ENCODE assay signal across 1 cellular context in the genomic region with DNA sequence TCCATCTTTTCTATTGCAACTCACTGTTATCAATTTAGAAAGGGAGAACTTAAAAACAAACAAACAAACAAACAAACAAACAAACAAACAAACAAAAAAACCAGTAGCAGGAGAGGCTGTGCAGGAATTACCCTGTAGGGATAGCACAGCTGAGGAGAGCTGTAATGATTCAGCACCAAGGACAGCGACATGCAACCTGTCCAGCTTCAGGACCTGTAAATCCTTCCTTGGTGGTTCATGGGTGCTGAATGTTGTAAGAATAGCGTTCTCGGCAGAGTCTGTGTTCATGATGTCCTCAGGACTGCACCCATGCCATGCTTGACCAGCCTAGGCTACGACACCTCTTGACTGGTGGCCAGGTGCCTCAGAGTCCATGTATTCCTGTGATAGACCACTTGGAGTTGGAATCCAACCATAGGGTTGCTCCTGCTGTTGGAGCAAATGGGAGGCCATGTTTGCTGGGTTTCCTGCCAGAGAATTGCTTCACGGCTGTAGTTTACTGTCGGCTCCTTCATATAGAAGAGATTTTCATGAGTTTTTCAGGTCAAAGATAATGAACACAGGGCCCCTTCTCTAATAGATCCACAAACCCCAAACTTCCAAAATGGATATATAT.
TF ChIP-seq lines count a peak whose summit lies in the region.

No MANE protein-coding gene starts in this region.

TF ChIP-seq in WTC11, 78 proteins besides CTCF, POLR2A, EP300 and RAD21 (continued from another document and continues in another):
- no peak for TF ChIP-seq ZBTB21 (CRISPR knock-in tag; IDR thresholded peaks at IDR 0.05; ENCODE audit: borderline replicate concordance)
- TF ChIP-seq KAT7 (CRISPR knock-in tag; IDR thresholded peaks at IDR 0.05; ENCODE audit: borderline replicate concordance), result no peak
- TF ChIP-seq SMAD3 (CRISPR knock-in tag; IDR thresholded peaks at IDR 0.05; ENCODE audit: borderline replicate concordance), result peak; percentile 81; the same call in 1 of the 2 replicates
- TF ChIP-seq ESRRA (CRISPR knock-in tag; IDR thresholded peaks at IDR 0.05; ENCODE audit: borderline replicate concordance), result no peak; the same call in 1 of the 2 replicates
- TF ChIP-seq ZNF138 (CRISPR knock-in tag; conservative IDR thresholded peaks at IDR 0.05), result no peak
- no peak for TF ChIP-seq FOXP1 (CRISPR knock-in tag; IDR thresholded peaks at IDR 0.05; ENCODE audit: borderline replicate concordance)
- TF ChIP-seq E2F4 (CRISPR knock-in tag; IDR thresholded peaks at IDR 0.05; ENCODE audit: borderline replicate concordance, low read depth), result no peak
- TF ChIP-seq NR1H2 (CRISPR knock-in tag; IDR thresholded peaks at IDR 0.05), result no peak
- TF ChIP-seq EMX1 (CRISPR knock-in tag; IDR thresholded peaks at IDR 0.05), result no peak
- TF ChIP-seq AFF4 (CRISPR knock-in tag; IDR thresholded peaks at IDR 0.05; ENCODE audit: borderline replicate concordance), result no peak
- peak; percentile 73; the same call in 1 of the 2 replicates for TF ChIP-seq FOXK1 (CRISPR knock-in tag; IDR thresholded peaks at IDR 0.05)
- TF ChIP-seq MLX (CRISPR knock-in tag; IDR thresholded peaks at IDR 0.05), result no peak
- TF ChIP-seq ZNF121 (CRISPR knock-in tag; IDR thresholded peaks at IDR 0.05), result no peak
- TF ChIP-seq, protein P1, sequence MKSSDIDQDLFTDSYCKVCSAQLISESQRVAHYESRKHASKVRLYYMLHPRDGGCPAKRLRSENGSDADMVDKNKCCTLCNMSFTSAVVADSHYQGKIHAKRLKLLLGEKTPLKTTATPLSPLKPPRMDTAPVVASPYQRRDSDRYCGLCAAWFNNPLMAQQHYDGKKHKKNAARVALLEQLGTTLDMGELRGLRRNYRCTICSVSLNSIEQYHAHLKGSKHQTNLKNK (CRISPR knock-in tag; IDR thresholded peaks at IDR 0.05), result no peak
- TF ChIP-seq ZNF423 (CRISPR knock-in tag; IDR thresholded peaks at IDR 0.05), result no peak
- TF ChIP-seq, protein P2, sequence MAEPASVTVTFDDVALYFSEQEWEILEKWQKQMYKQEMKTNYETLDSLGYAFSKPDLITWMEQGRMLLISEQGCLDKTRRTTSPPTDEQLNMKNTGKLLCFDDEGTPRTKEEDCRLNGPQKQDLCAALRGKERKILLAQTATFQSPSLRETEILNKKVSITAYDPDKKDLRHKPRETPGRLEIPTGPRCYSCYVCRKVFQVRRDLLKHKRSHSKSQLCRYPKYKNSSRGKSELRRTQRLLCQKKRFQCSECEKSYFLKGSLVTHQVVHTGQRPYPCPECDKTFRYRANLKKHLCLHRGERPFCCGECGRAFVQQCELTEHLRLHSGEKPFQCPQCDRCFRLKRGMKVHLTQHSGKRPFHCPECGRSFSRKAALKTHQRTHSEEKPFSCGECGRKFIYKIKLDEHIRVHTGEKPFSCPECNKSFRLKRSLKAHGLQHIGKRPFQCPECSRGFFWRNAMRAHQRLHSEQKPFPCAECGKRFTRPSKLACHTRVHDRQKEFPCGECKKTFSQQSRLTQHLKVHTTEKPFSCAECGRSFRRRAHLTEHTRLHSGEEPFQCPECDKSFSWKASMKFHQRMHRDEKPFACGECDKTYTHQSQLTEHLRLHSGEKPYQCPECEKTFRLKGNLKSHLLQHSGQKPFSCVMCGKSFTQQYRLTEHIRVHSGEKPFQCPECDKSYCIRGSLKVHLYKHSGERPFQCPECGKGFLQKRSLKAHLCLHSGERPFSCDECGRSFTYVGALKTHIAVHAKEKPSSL (CRISPR knock-in tag; conservative IDR thresholded peaks at IDR 0.05), result no peak
- no peak for TF ChIP-seq MXD4 (CRISPR knock-in tag; IDR thresholded peaks at IDR 0.05; ENCODE audit: borderline replicate concordance)
- no peak for TF ChIP-seq ATF2 (CRISPR knock-in tag; IDR thresholded peaks at IDR 0.05; ENCODE audit: borderline replicate concordance, low read depth)
- no peak for TF ChIP-seq ELF4 (CRISPR knock-in tag; IDR thresholded peaks at IDR 0.05; ENCODE audit: low read depth)
- TF ChIP-seq TCF7 (CRISPR knock-in tag; IDR thresholded peaks at IDR 0.05; ENCODE audit: low read depth), result no peak
- no peak for TF ChIP-seq NFATC4 (CRISPR knock-in tag; IDR thresholded peaks at IDR 0.05)
- TF ChIP-seq, protein P3, sequence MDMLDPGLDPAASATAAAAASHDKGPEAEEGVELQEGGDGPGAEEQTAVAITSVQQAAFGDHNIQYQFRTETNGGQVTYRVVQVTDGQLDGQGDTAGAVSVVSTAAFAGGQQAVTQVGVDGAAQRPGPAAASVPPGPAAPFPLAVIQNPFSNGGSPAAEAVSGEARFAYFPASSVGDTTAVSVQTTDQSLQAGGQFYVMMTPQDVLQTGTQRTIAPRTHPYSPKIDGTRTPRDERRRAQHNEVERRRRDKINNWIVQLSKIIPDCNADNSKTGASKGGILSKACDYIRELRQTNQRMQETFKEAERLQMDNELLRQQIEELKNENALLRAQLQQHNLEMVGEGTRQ (CRISPR knock-in tag; IDR thresholded peaks at IDR 0.05), result no peak
- 0 out of 2 replicates have a peak, but pooled peaks have one; percentile 13 for TF ChIP-seq ZNF317 (CRISPR knock-in tag; IDR thresholded peaks at IDR 0.05; ENCODE audit: borderline replicate concordance, low read depth)
- TF ChIP-seq SOX15 (CRISPR knock-in tag; IDR thresholded peaks at IDR 0.05), result no peak
- TF ChIP-seq ERG (CRISPR knock-in tag; IDR thresholded peaks at IDR 0.05), result no peak
- TF ChIP-seq, protein P4, sequence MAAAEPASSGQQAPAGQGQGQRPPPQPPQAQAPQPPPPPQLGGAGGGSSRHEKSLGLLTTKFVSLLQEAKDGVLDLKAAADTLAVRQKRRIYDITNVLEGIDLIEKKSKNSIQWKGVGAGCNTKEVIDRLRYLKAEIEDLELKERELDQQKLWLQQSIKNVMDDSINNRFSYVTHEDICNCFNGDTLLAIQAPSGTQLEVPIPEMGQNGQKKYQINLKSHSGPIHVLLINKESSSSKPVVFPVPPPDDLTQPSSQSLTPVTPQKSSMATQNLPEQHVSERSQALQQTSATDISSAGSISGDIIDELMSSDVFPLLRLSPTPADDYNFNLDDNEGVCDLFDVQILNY (CRISPR knock-in tag; IDR thresholded peaks at IDR 0.05), result 0 out of 2 replicates have a peak, but pooled peaks have one; percentile 29
- no peak for TF ChIP-seq E2F1 (CRISPR knock-in tag; IDR thresholded peaks at IDR 0.05)
- no peak for TF ChIP-seq PRDM15 (CRISPR knock-in tag; IDR thresholded peaks at IDR 0.05)
- no peak for TF ChIP-seq SP1 (CRISPR knock-in tag; conservative IDR thresholded peaks at IDR 0.05)
- TF ChIP-seq, protein P5, sequence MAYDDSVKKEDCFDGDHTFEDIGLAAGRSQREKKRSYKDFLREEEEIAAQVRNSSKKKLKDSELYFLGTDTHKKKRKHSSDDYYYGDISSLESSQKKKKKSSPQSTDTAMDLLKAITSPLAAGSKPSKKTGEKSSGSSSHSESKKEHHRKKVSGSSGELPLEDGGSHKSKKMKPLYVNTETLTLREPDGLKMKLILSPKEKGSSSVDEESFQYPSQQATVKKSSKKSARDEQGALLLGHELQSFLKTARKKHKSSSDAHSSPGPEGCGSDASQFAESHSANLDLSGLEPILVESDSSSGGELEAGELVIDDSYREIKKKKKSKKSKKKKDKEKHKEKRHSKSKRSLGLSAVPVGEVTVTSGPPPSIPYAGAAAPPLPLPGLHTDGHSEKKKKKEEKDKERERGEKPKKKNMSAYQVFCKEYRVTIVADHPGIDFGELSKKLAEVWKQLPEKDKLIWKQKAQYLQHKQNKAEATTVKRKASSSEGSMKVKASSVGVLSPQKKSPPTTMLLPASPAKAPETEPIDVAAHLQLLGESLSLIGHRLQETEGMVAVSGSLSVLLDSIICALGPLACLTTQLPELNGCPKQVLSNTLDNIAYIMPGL (CRISPR knock-in tag; IDR thresholded peaks at IDR 0.05), result no peak
- no peak for TF ChIP-seq GABPB1 (CRISPR knock-in tag; IDR thresholded peaks at IDR 0.05)
- no peak for TF ChIP-seq ZNF671 (CRISPR knock-in tag; IDR thresholded peaks at IDR 0.05)
- 0 out of 2 replicates have a peak, but pooled peaks have one; percentile 62 for TF ChIP-seq NFE2L1 (CRISPR knock-in tag; IDR thresholded peaks at IDR 0.05)
